In genomic region chr11:120675171-120675570, GRCh38 we compare ENCODE assay signal across 19 cellular contexts.
DNase-seq lines count a peak whose midpoint lies in the region; ATAC-seq and TF ChIP-seq lines count a peak whose summit lies in the region.
"Had no signal": no experiment of that assay in that cellular context is flagged by ENCODE, and none has a peak within 500 bp of the region (broad histone marks: within the 10 kb centered on the region; RNA-seq: fewer than 3 reads in every experiment).

No MANE protein-coding gene starts in this region.

- peaks cover 11% of the 10 kb centered on the region; the same call in 1 of the 2 replicates for H3K9me3 ChIP-seq in Caco-2
- H3K9me3 ChIP-seq in left lung = no peaks in the 10 kb centered on the region
- H3K9me3 ChIP-seq: A549, SK-N-SH had no signal

- TF ChIP-seq CTCF in Caco-2 (IDR thresholded peaks at IDR 0.05; ENCODE audit: insufficient read depth in 1 of 2, low read depth in 1 of 2, low read length in 1 of 2, severe bottlenecking in 1 of 2, unreplicated experiment in 1 of 2) (no peak), astrocyte of the cerebellum (IDR thresholded peaks at IDR 0.05; ENCODE audit: low read depth, low read length, missing control alignments) (no peak), left lung (IDR thresholded peaks at IDR 0.05) (no peak)

- no peaks in the 10 kb centered on the region for H3K36me3 Mint-ChIP-seq in Caco-2 (ENCODE audit: insufficient read depth, unreplicated experiment)

- H3K4me1 Mint-ChIP-seq in Caco-2 (ENCODE audit: low read depth, unreplicated experiment) = peaks cover 18% of the 10 kb centered on the region

- POLR2A ChIA-PET in Caco-2 (lab: Charles Lee) = no interaction called here

- no peaks in the 10 kb centered on the region for H3K27me3 Mint-ChIP-seq in Caco-2 (ENCODE audit: insufficient read depth, unreplicated experiment)

- DNase-seq in Caco-2 = no peak
- peak; percentile 82 for DNase-seq in NCI-H1105 treated with DMSO at 0.1 percent for 48 hours (lab: John Stamatoyannopoulos, UW)
- peak; percentile 31 for DNase-seq in astrocyte of the cerebellum (ENCODE audit: low read depth)
- DNase-seq in mesenteric fat pad (ENCODE audit: low spot score) = peak; percentile 26
- no peak for DNase-seq in NCI-H446 treated with DMSO at 0.1 percent for 48 hours (lab: John Stamatoyannopoulos, UW)
- DNase-seq in medulla oblongata (ENCODE audit: extremely low spot score) = no peak
- no peak for DNase-seq in left lung
- DNase-seq: GOT3, NCI-H1048, NCI-H1694 treated with DMSO at 0.1 percent for 48 hours, NCI-H2107, NCI-H82, SHP77, SK-N-SH had no signal

- no peak overlapping the region for H3K27ac ChIP-seq in left lung
- H3K27ac ChIP-seq: A549, C4-2B, KMS-11 had no signal

- H3K4me1 ChIP-seq in Caco-2 (peaks cover 37% of the 10 kb centered on the region), left lung (no peaks in the 10 kb centered on the region)
- H3K4me1 ChIP-seq: A549 had no signal

- H3K36me3 ChIP-seq in Caco-2 (ENCODE audit: control insufficient read depth, insufficient read depth, low read length) = no peaks in the 10 kb centered on the region
- no peaks in the 10 kb centered on the region for H3K36me3 ChIP-seq in left lung

- CTCF ChIA-PET in Caco-2 (lab: Charles Lee) = interaction anchor here (1.0 to 2.9 kb wide), 4 partner anchors 10 to 164 kb away, joined by 3 to 31 read pairs (median 4); partner anchors contain the start of gene GRIK4

- H3K27me3 ChIP-seq in Caco-2 (replicated peaks; ENCODE audit: control insufficient read depth, insufficient read depth, low read length) = no peaks in the 10 kb centered on the region
- H3K27me3 ChIP-seq in left lung = peaks cover 0 to 3% of the 10 kb centered on the region in 2 donors

- H3K4me3 ChIP-seq in Caco-2 (ENCODE audit: low read depth, low read length) (no peak overlapping the region), astrocyte of the cerebellum (ENCODE audit: low read depth, low read length) (no peak overlapping the region), left lung (no peak overlapping the region)
- H3K4me3 ChIP-seq: A549 had no signal

- peak overlapping the region; percentile 10 for H3K27ac Mint-ChIP-seq in Caco-2 (ENCODE audit: unreplicated experiment)

- BruUV-seq in Caco-2 (replicated peaks; lab: Mats Ljungman, UMichigan) = no TSS peak

- in situ Hi-C loops in astrocyte of the cerebellum (cut with HindIII; ENCODE audit: low sequenced_read_pairs) = loop anchor here (25.0 kb wide), 1 partner anchor 163 kb away; the partner anchor contains the start of gene GRIK4

- intact Hi-C loops in Caco-2 (cut with micrococcal nuclease; ENCODE audit: unreplicated experiment) = no loop called here
- intact Hi-C loops in left lung (cut with DNase I) = no loop called here

- no peak overlapping the region for H3K4me3 Mint-ChIP-seq in Caco-2 (ENCODE audit: unreplicated experiment)

- H3K9me3 Mint-ChIP-seq in Caco-2 (ENCODE audit: unreplicated experiment) = no peaks in the 10 kb centered on the region

- ATAC-seq in left lung = no peak
- ATAC-seq in HG03442 (IDR thresholded peaks at IDR 0.05; ENCODE audit: unreplicated experiment) = no peak
- ATAC-seq: A549, Panc1 had no signal

Comparison
In these comparisons a context has a peak if more than half of its experiments do, and no peak if none do; other contexts are left out.
1. DNase-seq: peak in NCI-H1105 treated with DMSO at 0.1 percent for 48 hours (single experiment), astrocyte of the cerebellum (single experiment) and mesenteric fat pad (single experiment); none in Caco-2 (0 of 2), NCI-H446 treated with DMSO at 0.1 percent for 48 hours (single experiment), medulla oblongata (single experiment) and left lung (0 of 2).